In genomic region chr7:75485355-75485978, GRCh38 we compare ENCODE assay signal across 8 cellular contexts. TPM values are rescaled to one million over a fixed set of nuclear protein-coding genes. Genes with fewer than 3 reads are reported as not detected.
DNase-seq lines count a peak whose midpoint lies in the region; ATAC-seq and TF ChIP-seq lines count a peak whose summit lies in the region.
"Not testable (repeated sequence)": the region's sequence is repeated elsewhere in the genome, so short reads cannot be mapped to it uniquely, and the experiment has no call there.
"Had no signal": no experiment of that assay in that cellular context is flagged by ENCODE, and none has a peak within 500 bp of the region (broad histone marks: within the 10 kb centered on the region; RNA-seq: fewer than 3 reads in every experiment).

No MANE protein-coding gene starts in this region.

- DNase-seq in LHCN-M2 (ENCODE audit: low read depth) = peak; percentile 5
- not testable (repeated sequence) for DNase-seq in WTC11 (ENCODE audit: low spot score); astrocyte of the spinal cord (ENCODE audit: low read depth, low spot score); fibroblast of pulmonary artery (ENCODE audit: low read depth); lung (ENCODE audit: low spot score)
- DNase-seq in gastrocnemius medialis = peak in 1 of 2 donors; percentile 12

- not testable (repeated sequence) for TF ChIP-seq POLR2A in gastrocnemius medialis (IDR thresholded peaks at IDR 0.05)

- not testable (repeated sequence) for H3K9me3 ChIP-seq in lung (ENCODE audit: control insufficient read depth in 2 of 2, insufficient read depth in 1 of 2, low read length in 1 of 2); gastrocnemius medialis

- in situ Hi-C loops in astrocyte of the spinal cord (cut with HindIII; ENCODE audit: low sequenced_read_pairs); gastrocnemius medialis (cut with MboI; ENCODE audit: low sequenced_read_pairs in 4 of 4): not testable (repeated sequence)

- not testable (repeated sequence) for H3K36me3 Mint-ChIP-seq in WTC11

- not testable (repeated sequence) for H3K36me3 ChIP-seq in lung (ENCODE audit: control insufficient read depth in 2 of 2, insufficient read depth in 2 of 2, low read length in 2 of 2); gastrocnemius medialis

- not testable (repeated sequence) for H3K4me1 ChIP-seq in lung (ENCODE audit: control insufficient read depth in 2 of 2, insufficient read depth in 2 of 2, low read length in 2 of 2); gastrocnemius medialis

- ATAC-seq in GM18511 (IDR thresholded peaks at IDR 0.05; ENCODE audit: unreplicated experiment) (peak; percentile 12), lung (ENCODE audit: insufficient read depth, low FRiP score) (peak; percentile 25)
- not testable (repeated sequence) for ATAC-seq in WTC11, gastrocnemius medialis

- H3K27ac ChIP-seq in lung (ENCODE audit: low read depth in 1 of 2, low read length in 1 of 2) (peak overlapping the region in 1 of 2 donors; percentile 90), gastrocnemius medialis (peak overlapping the region; percentile 88 to 95 (median 90))

- intact Hi-C loops in gastrocnemius medialis (cut with DNase I; ENCODE audit: low total_unique reads) = not testable (repeated sequence)

- not testable (repeated sequence) for H3K27me3 Mint-ChIP-seq in WTC11 (ENCODE audit: low read depth)

- not testable (repeated sequence) for H3K27ac Mint-ChIP-seq in WTC11

- CTCF ChIA-PET in WTC11 (lab: Charles Lee) = interaction anchor here (1.3 kb wide), 1 partner anchor 277 kb away, joined by 8 read pairs; no protein-coding TSS in a partner anchor

- not testable (repeated sequence) for H3K27me3 ChIP-seq in lung (ENCODE audit: control insufficient read depth, insufficient read depth); gastrocnemius medialis

- not testable (repeated sequence) for H3K4me1 Mint-ChIP-seq in WTC11

- POLR2A ChIA-PET in WTC11 (lab: Charles Lee) = not testable (repeated sequence)

- H3K4me3 Mint-ChIP-seq in WTC11 = peak overlapping the region; percentile 90

- H3K9me3 Mint-ChIP-seq in WTC11 = not testable (repeated sequence)

- H3K4me3 ChIP-seq in astrocyte of the spinal cord (ENCODE audit: low read depth, low read length) (peak overlapping the region; percentile 59), fibroblast of pulmonary artery (replicated peaks; ENCODE audit: low read depth, low read length) (peak overlapping the region; percentile 69), lung (peak overlapping the region; percentile 61), gastrocnemius medialis (peak overlapping the region; percentile 66 to 98 (median 84))

- WGBS in lung, 2 donors = 1 to 2% methylated on average over 23 to 29 of the region's 32 CpGs

- not testable (repeated sequence) for TF ChIP-seq CTCF in WTC11 (IDR thresholded peaks at IDR 0.05); astrocyte of the spinal cord (IDR thresholded peaks at IDR 0.05; ENCODE audit: low read depth, low read length); fibroblast of pulmonary artery (IDR thresholded peaks at IDR 0.05; ENCODE audit: low read length, missing control alignments); lung (IDR thresholded peaks at IDR 0.05; ENCODE audit: control extremely low read depth, extremely low read depth); gastrocnemius medialis (IDR thresholded peaks at IDR 0.05 in 4 of 5, conservative IDR thresholded peaks at IDR 0.05 in 1 of 5)

RNA-seq across cellular contexts. Expression of gene POM121C, which starts 0.6 kb away (rescaled TPM):
- total RNA-seq in LHCN-M2 (2014; rRNA removed) (12.2 and 16.6 TPM in 2 replicates), WTC11 (2021) (52.7 to 54.7 TPM (median 53.8 TPM) in 3 replicates), lung (10 to 100 TPM; 26.2 to 37.4 TPM), gastrocnemius medialis (1 to 10 TPM; 6.6 to 7.9 (median 7.4) TPM)
- 30.5 TPM for polyA plus RNA-seq in LHCN-M2 (2012)
- polyA plus RNA-seq in lung = 10 to 100 TPM; 13.2 to 16.5 TPM

RNA-seq across cellular contexts. Expression of gene SPDYE5, which starts 6.7 kb away (rescaled TPM):
- total RNA-seq in LHCN-M2 (2014; rRNA removed) (not detected in 2 replicates), WTC11 (2021) (not detected in 3 replicates), lung (under 1 TPM in 1 of 2 donors, not detected in 1; 0.28 TPM), gastrocnemius medialis (not detected)
- 0.38 TPM for polyA plus RNA-seq in LHCN-M2 (2012)
- under 1 TPM in 1 of 2 donors, not detected in 1; 0.06 TPM for polyA plus RNA-seq in lung
- total RNA-seq: temporal lobe had no signal
